Comparison of ENCODE assay signal across 1 cellular context in genomic region chr4:11271263-11271662, GRCh38.
TF ChIP-seq lines count a peak whose summit lies in the region.

No MANE protein-coding gene starts in this region.

TF ChIP-seq in GM23338, 12 proteins besides CTCF, POLR2A, EP300 and RAD21 (continued from another document):
- TF ChIP-seq ZNF462 (CRISPR knock-in tag; IDR thresholded peaks at IDR 0.05), result no peak
